ENCODE assay signal across 1 cellular context in the genomic region with DNA sequence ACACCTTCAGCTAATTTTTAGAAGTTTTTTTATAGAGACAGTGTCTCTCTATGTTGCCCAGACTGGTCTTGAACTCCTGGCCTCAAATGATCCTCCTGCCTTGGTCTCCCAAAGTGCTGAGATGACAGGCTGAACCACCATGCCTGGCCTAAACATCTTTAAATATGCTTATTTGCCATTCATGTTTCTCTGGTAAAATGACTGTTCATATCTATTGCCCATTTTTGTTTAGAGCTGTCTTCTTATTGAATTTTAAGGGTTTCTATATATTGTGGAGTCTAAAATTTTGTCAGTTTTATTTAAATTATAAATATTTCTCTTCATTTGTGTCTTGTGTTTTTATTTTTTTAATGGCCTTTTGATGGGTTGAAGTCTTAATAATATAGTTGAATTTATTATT.
A peak's percentile ranks its signal among the peaks of the same experiment; 100 is the strongest.
TF ChIP-seq lines count a peak whose summit lies in the region.

No MANE protein-coding gene starts in this region.

TF ChIP-seq in K562, 482 proteins besides CTCF, POLR2A, EP300 and RAD21:
- TF ChIP-seq ZNF507 (tag; conservative IDR thresholded peaks at IDR 0.05) (0 out of 2 replicates have a peak, but pooled peaks have one; percentile 27), RBFOX2 (IDR thresholded peaks at IDR 0.05; ENCODE audit: low read depth, low read length) (no peak)
- TF ChIP-seq, protein P1, sequence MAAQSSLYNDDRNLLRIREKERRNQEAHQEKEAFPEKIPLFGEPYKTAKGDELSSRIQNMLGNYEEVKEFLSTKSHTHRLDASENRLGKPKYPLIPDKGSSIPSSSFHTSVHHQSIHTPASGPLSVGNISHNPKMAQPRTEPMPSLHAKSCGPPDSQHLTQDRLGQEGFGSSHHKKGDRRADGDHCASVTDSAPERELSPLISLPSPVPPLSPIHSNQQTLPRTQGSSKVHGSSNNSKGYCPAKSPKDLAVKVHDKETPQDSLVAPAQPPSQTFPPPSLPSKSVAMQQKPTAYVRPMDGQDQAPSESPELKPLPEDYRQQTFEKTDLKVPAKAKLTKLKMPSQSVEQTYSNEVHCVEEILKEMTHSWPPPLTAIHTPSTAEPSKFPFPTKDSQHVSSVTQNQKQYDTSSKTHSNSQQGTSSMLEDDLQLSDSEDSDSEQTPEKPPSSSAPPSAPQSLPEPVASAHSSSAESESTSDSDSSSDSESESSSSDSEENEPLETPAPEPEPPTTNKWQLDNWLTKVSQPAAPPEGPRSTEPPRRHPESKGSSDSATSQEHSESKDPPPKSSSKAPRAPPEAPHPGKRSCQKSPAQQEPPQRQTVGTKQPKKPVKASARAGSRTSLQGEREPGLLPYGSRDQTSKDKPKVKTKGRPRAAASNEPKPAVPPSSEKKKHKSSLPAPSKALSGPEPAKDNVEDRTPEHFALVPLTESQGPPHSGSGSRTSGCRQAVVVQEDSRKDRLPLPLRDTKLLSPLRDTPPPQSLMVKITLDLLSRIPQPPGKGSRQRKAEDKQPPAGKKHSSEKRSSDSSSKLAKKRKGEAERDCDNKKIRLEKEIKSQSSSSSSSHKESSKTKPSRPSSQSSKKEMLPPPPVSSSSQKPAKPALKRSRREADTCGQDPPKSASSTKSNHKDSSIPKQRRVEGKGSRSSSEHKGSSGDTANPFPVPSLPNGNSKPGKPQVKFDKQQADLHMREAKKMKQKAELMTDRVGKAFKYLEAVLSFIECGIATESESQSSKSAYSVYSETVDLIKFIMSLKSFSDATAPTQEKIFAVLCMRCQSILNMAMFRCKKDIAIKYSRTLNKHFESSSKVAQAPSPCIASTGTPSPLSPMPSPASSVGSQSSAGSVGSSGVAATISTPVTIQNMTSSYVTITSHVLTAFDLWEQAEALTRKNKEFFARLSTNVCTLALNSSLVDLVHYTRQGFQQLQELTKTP (IDR thresholded peaks at IDR 0.05; ENCODE audit: low read depth in 1 of 2, partially characterized antibody in 2 of 2), result peak in 1 of 2 experiments; percentile 99
